8 cellular contexts compared by ENCODE assay signal in the genomic region with DNA sequence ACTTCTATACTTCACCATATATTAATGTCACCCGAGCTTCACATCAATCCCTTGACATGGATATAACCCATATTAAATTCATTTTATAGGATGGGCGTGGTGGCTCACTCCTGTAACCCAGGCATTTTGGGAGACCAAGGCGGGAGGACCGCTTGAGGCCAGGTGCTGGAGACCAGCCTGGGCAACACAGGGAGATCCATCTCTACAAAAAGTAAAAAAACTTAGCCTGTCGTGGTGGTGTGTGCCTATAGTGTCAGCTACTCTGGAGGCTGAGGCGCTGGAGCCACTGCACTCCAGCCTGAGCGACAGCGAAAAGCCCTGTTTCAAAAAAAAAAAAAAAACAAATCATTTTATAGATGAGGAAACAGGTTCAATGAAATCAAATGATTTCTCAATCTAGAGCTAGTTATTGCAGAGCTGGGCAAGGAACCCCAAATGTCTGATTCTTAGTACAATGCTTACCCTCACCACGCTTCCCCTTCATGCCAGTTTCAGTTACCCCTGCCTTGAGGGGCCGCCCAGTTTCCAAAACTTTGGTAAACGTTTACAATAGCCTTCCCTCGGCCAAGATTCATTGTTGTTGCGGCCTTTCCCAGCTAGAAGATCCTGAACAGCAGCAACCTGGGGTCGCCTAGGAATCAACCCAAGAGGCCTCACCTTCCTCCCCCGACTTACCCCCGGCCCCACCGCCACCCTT. TPM values are rescaled to one million over a fixed set of nuclear protein-coding genes. Genes with fewer than 3 reads are reported as not detected.
A peak's percentile ranks its signal among the peaks of the same experiment; 100 is the strongest.
DNase-seq lines count a peak whose midpoint lies in the region; ATAC-seq, FAIRE-seq and TF ChIP-seq lines count a peak whose summit lies in the region.

No MANE protein-coding gene starts in this region.

- H3K4me1 Mint-ChIP-seq in activated CD4-positive, alpha-beta T cell treated with anti-CD3 and anti-CD28 coated beads, Interleukin-2, amount 10 ng/mL, durations not matched to agents 24 days and 14 days, result peaks cover 30% of the 10 kb centered on the region

- peak overlapping the region; percentile 81 for H3K4me3 Mint-ChIP-seq in activated CD4-positive, alpha-beta T cell treated with anti-CD3 and anti-CD28 coated beads, Interleukin-2, amount 10 ng/mL, durations not matched to agents 24 days and 14 days

- H3K9me3 ChIP-seq in kidney (ENCODE audit: control insufficient read depth in 1 of 2, low read length in 2 of 2) (no peaks in the 10 kb centered on the region), thoracic aorta (no peaks in the 10 kb centered on the region)

- no peak for TF ChIP-seq CTCF in kidney (IDR thresholded peaks at IDR 0.05; ENCODE audit: borderline replicate concordance, extremely low read depth, insufficient read depth)
- no peak for TF ChIP-seq CTCF in thoracic aorta (IDR thresholded peaks at IDR 0.05)
- no peak for TF ChIP-seq CTCF in GM10266 (IDR thresholded peaks at IDR 0.05; ENCODE audit: control insufficient read depth, insufficient read depth, low read depth, missing control alignments)

- H3K4me1 ChIP-seq in kidney (ENCODE audit: control insufficient read depth in 1 of 2, insufficient read depth in 1 of 2, low read depth in 1 of 2, low read length in 2 of 2) (peaks cover 6% of the 10 kb centered on the region in 2 donors), thoracic aorta (ENCODE audit: control insufficient read depth in 1 of 2, low read depth in 2 of 2) (peaks cover 9 to 16% of the 10 kb centered on the region in 2 donors)

- H3K27ac Mint-ChIP-seq in activated CD4-positive, alpha-beta T cell treated with anti-CD3 and anti-CD28 coated beads, Interleukin-2, amount 10 ng/mL, durations not matched to agents 24 days and 14 days, result peak overlapping the region; percentile 88
- peak overlapping the region; percentile 97 to 99 for H3K27ac Mint-ChIP-seq in activated naive CD4-positive, alpha-beta T cell treated with anti-CD3 and anti-CD28 coated beads, Interleukin-2, amount 50 U/mL, for 72 hours

- no peak for FAIRE-seq in kidney (lab: Jason Lieb, UNC)

- peak overlapping the region; percentile 79 to 99 for H3K9ac ChIP-seq in kidney (ENCODE audit: low read length in 2 of 2)

- H3K27ac ChIP-seq in kidney (ENCODE audit: low read depth in 2 of 2, low read length in 2 of 2), result peak overlapping the region; percentile 98 to 100
- peak overlapping the region; percentile 95 for H3K27ac ChIP-seq in thoracic aorta

- ATAC-seq in activated naive CD4-positive, alpha-beta T cell treated with anti-CD3 and anti-CD28 coated beads, Interleukin-2, amount 50 U/mL, for 72 hours, result peak in 1 of 2 donors; percentile 18
- ATAC-seq in thoracic aorta (ENCODE audit: insufficient number of reproducible peaks, low FRiP score, low read depth), result no peak

- H3K36me3 Mint-ChIP-seq in activated CD4-positive, alpha-beta T cell treated with anti-CD3 and anti-CD28 coated beads, Interleukin-2, amount 10 ng/mL, durations not matched to agents 24 days and 14 days (ENCODE audit: low read depth), result peaks cover 36% of the 10 kb centered on the region
- H3K36me3 Mint-ChIP-seq in activated naive CD4-positive, alpha-beta T cell treated with anti-CD3 and anti-CD28 coated beads, Interleukin-2, amount 50 U/mL, for 72 hours, result peaks cover 28 to 43% of the 10 kb centered on the region in 2 donors

- no peaks in the 10 kb centered on the region for H3K27me3 ChIP-seq in thoracic aorta (replicated peaks; ENCODE audit: insufficient read depth)

- H3K27me3 Mint-ChIP-seq in activated CD4-positive, alpha-beta T cell treated with anti-CD3 and anti-CD28 coated beads, Interleukin-2, amount 10 ng/mL, durations not matched to agents 24 days and 14 days, result no peaks in the 10 kb centered on the region

- no peak for DNase-seq in activated CD4-positive, alpha-beta T cell treated with anti-CD3 and anti-CD28 coated beads, Interleukin-2, amount 10 ng/mL, durations not matched to agents 24 days and 14 days
- DNase-seq in activated CD4-positive, alpha-beta T cell treated with anti-CD3 and anti-CD28 coated beads, Interleukin-2, amount 50 U/mL, for 4 hours, result no peak
- no peak for DNase-seq in activated naive CD4-positive, alpha-beta T cell treated with anti-CD3 and anti-CD28 coated beads, Interleukin-2, amount 50 U/mL, for 72 hours (ENCODE audit: low spot score in 2 of 2)
- DNase-seq in kidney, result no peak
- no peak for DNase-seq in thoracic aorta (ENCODE audit: low spot score)
- no peak for DNase-seq in GM10266 (ENCODE audit: extremely low spot score)
- no peak for DNase-seq in NCI-H2081 treated with DMSO at 0.1 percent for 48 hours (lab: John Stamatoyannopoulos, UW)
- no peak for DNase-seq in NCI-H1092 treated with DMSO at 0.1 percent for 48 hours (lab: John Stamatoyannopoulos, UW)

- intact Hi-C loops in activated CD4-positive, alpha-beta T cell treated with anti-CD3 and anti-CD28 coated beads, Interleukin-2, amount 10 ng/mL, durations not matched to agents 24 days and 14 days (cut with micrococcal nuclease), result loop anchor here (2.0 kb wide), 2 partner anchors 23 to 105 kb away; a partner anchor contains a TSS
- intact Hi-C loops in kidney (cut with DNase I), result no loop called here

- H3K4me3 ChIP-seq in kidney (ENCODE audit: low read length in 2 of 2) (peak overlapping the region; percentile 86 to 99), thoracic aorta (peak overlapping the region; percentile 99)

- peaks cover 13 to 16% of the 10 kb centered on the region in 2 donors for H3K36me3 ChIP-seq in kidney (ENCODE audit: control insufficient read depth in 1 of 2, insufficient read depth in 2 of 2, low read length in 2 of 2)
- H3K36me3 ChIP-seq in thoracic aorta, result peaks cover 17% of the 10 kb centered on the region

- H3K9me3 Mint-ChIP-seq in activated CD4-positive, alpha-beta T cell treated with anti-CD3 and anti-CD28 coated beads, Interleukin-2, amount 10 ng/mL, durations not matched to agents 24 days and 14 days, result no peaks in the 10 kb centered on the region
- no peaks in the 10 kb centered on the region for H3K9me3 Mint-ChIP-seq in activated naive CD4-positive, alpha-beta T cell treated with anti-CD3 and anti-CD28 coated beads, Interleukin-2, amount 50 U/mL, for 72 hours

RNA-seq across cellular contexts. Expression of a gene that starts 0.8 kb away (rescaled TPM):
- total RNA-seq in activated CD4-positive, alpha-beta T cell treated with anti-CD3 and anti-CD28 coated beads, Interleukin-2, amount 10 ng/mL, durations not matched to agents 24 days and 14 days, result 150 TPM in 2 replicates
- total RNA-seq in activated naive CD4-positive, alpha-beta T cell treated with anti-CD3 and anti-CD28 coated beads, Interleukin-2, amount 50 U/mL, for 72 hours, result 100 to 1,000 TPM; 137 to 180 TPM
- 87.1 TPM for total RNA-seq in kidney
- polyA plus RNA-seq in kidney (ENCODE audit: insufficient read depth, low read depth, low replicate concordance), result 190 TPM
- total RNA-seq in thoracic aorta, result 10 to 100 TPM; 47.4 to 79.7 TPM

RNA-seq across cellular contexts. Expression of a gene that starts 8.1 kb away (rescaled TPM):
- total RNA-seq in activated CD4-positive, alpha-beta T cell treated with anti-CD3 and anti-CD28 coated beads, Interleukin-2, amount 10 ng/mL, durations not matched to agents 24 days and 14 days, result not detected in 2 replicates
- total RNA-seq in activated naive CD4-positive, alpha-beta T cell treated with anti-CD3 and anti-CD28 coated beads, Interleukin-2, amount 50 U/mL, for 72 hours, result not detected
- total RNA-seq in kidney, result not detected
- not detected for polyA plus RNA-seq in kidney (ENCODE audit: insufficient read depth, low read depth, low replicate concordance)
- total RNA-seq in thoracic aorta, result not detected

RNA-seq across cellular contexts. Expression of a gene that starts 23.4 kb away (rescaled TPM):
- total RNA-seq in activated CD4-positive, alpha-beta T cell treated with anti-CD3 and anti-CD28 coated beads, Interleukin-2, amount 10 ng/mL, durations not matched to agents 24 days and 14 days, result 1.6 and 1.7 TPM in 2 replicates
- total RNA-seq in activated naive CD4-positive, alpha-beta T cell treated with anti-CD3 and anti-CD28 coated beads, Interleukin-2, amount 50 U/mL, for 72 hours, result 1 to 10 TPM; 1.1 to 1.4 TPM
- 5.1 TPM for total RNA-seq in kidney
- 5.4 TPM for polyA plus RNA-seq in kidney (ENCODE audit: insufficient read depth, low read depth, low replicate concordance)
- total RNA-seq in thoracic aorta, result 1 to 10 TPM; 1.1 to 6.2 TPM

RNA-seq across cellular contexts. Expression of a gene that starts 24.0 kb away (rescaled TPM):
- total RNA-seq in activated CD4-positive, alpha-beta T cell treated with anti-CD3 and anti-CD28 coated beads, Interleukin-2, amount 10 ng/mL, durations not matched to agents 24 days and 14 days, result 6.7 and 8.2 TPM in 2 replicates
- total RNA-seq in activated naive CD4-positive, alpha-beta T cell treated with anti-CD3 and anti-CD28 coated beads, Interleukin-2, amount 50 U/mL, for 72 hours, result 10 to 100 TPM; 10.9 to 12.6 TPM
- 9.5 TPM for total RNA-seq in kidney
- 9.6 TPM for polyA plus RNA-seq in kidney (ENCODE audit: insufficient read depth, low read depth, low replicate concordance)
- 10 to 100 TPM in 1 of 2 donors, 1 to 10 TPM in 1; 9.3 to 19.7 TPM for total RNA-seq in thoracic aorta

RNA-seq across cellular contexts. Expression of a gene that starts 51.6 kb away (rescaled TPM):
- 2.4 and 2.7 TPM in 2 replicates for total RNA-seq in activated CD4-positive, alpha-beta T cell treated with anti-CD3 and anti-CD28 coated beads, Interleukin-2, amount 10 ng/mL, durations not matched to agents 24 days and 14 days
- 1 to 10 TPM; 1.5 to 3.8 TPM for total RNA-seq in activated naive CD4-positive, alpha-beta T cell treated with anti-CD3 and anti-CD28 coated beads, Interleukin-2, amount 50 U/mL, for 72 hours
- total RNA-seq in kidney (28.5 TPM), thoracic aorta (10 to 100 TPM in 1 of 2 donors, 1 to 10 TPM in 1; 9.7 to 35.3 TPM)
- polyA plus RNA-seq in kidney (ENCODE audit: insufficient read depth, low read depth, low replicate concordance), result 14.6 TPM
